Comparison of ENCODE assay signal across 14 cellular contexts in the genomic region with DNA sequence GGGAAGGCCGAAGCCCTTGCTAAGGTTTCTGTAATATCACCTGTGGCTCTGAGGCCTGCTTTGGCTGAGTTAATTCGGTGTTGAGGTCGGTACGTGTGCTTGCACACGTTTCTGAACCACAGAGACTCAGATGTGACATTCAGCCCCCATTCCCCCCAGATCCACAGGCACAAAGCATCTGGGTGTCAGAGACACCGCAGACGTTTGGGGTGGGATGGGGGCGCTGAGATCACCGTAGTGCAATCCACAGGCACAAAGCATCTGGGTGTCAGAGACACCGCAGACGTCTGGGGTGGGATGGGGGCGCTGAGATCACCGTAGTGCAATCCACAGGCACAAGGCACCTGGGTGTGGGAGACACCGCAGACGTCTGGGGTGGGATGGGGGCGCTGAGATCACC. TPM values are rescaled to one million over a fixed set of nuclear protein-coding genes. Genes with fewer than 3 reads are reported as not detected.
DNase-seq lines count a peak whose midpoint lies in the region; ATAC-seq and TF ChIP-seq lines count a peak whose summit lies in the region.
"Not testable (repeated sequence)": the region's sequence is repeated elsewhere in the genome, so short reads cannot be mapped to it uniquely, and the experiment has no call there.
"Had no signal": no experiment of that assay in that cellular context is flagged by ENCODE, and none has a peak within 500 bp of the region (broad histone marks: within the 10 kb centered on the region; RNA-seq: fewer than 3 reads in every experiment).

No MANE protein-coding gene starts in this region.

- intact Hi-C loops in cardiac septum (cut with DNase I); sigmoid colon (cut with DNase I); aorta (cut with DNase I): not testable (repeated sequence)

- not testable (repeated sequence) for H3K9me3 ChIP-seq in neural progenitor cell (ENCODE audit: low read depth); osteoblast (ENCODE audit: low read depth, low read length); sigmoid colon; aorta (ENCODE audit: control insufficient read depth, low read length)

- not testable (repeated sequence) for TF ChIP-seq EP300 in sigmoid colon (IDR thresholded peaks at IDR 0.05)

- not testable (repeated sequence) for TF ChIP-seq CTCF in WTC11 (IDR thresholded peaks at IDR 0.05); mesothelial cell of epicardium (IDR thresholded peaks at IDR 0.05; ENCODE audit: unreplicated experiment); neural progenitor cell (IDR thresholded peaks at IDR 0.05); osteoblast (IDR thresholded peaks at IDR 0.05; ENCODE audit: extremely low read depth, low read depth, low read length); sigmoid colon (IDR thresholded peaks at IDR 0.05)

- H3K4me2 ChIP-seq in neural progenitor cell; osteoblast (ENCODE audit: insufficient read depth, low read length): not testable (repeated sequence)

- not testable (repeated sequence) for H3K9ac ChIP-seq in neural progenitor cell

- 82 to 88% methylated on average over 14 of the region's 16 CpGs for WGBS in sigmoid colon, 2 donors
- WGBS in aorta, 2 donors, result 89 to 94% methylated on average over 13 to 14 of the region's 16 CpGs

- not testable (repeated sequence) for H3K4me3 ChIP-seq in Jurkat, Clone E6-1 (ENCODE audit: low read length); neural progenitor cell; osteoblast (ENCODE audit: insufficient read depth, low read length); sigmoid colon; aorta (ENCODE audit: low read length in 2 of 2)

- H3K27ac Mint-ChIP-seq in WTC11 (peak overlapping the region; percentile 39; the same call in 1 of the 2 replicates), mesothelial cell of epicardium (peak overlapping the region; percentile 98), neural progenitor cell (peak overlapping the region; percentile 63)

- not testable (repeated sequence) for H3K27me3 Mint-ChIP-seq in WTC11 (ENCODE audit: low read depth); mesothelial cell of epicardium (ENCODE audit: low read depth); neural progenitor cell (ENCODE audit: insufficient read depth, low read depth)

- H2AFZ ChIP-seq in neural progenitor cell (replicated peaks); osteoblast (ENCODE audit: low read length): not testable (repeated sequence)

- not testable (repeated sequence) for H4K20me1 ChIP-seq in neural progenitor cell (ENCODE audit: low read depth); osteoblast (ENCODE audit: insufficient read depth, low read length)

- POLR2A ChIA-PET in WTC11 (lab: Charles Lee), result not testable (repeated sequence)

- not testable (repeated sequence) for H3K9me3 Mint-ChIP-seq in WTC11, mesothelial cell of epicardium, neural progenitor cell

- not testable (repeated sequence) for H3K4me3 Mint-ChIP-seq in WTC11, mesothelial cell of epicardium, neural progenitor cell

- peaks cover 19% of the 10 kb centered on the region for H3F3A ChIP-seq in neural progenitor cell (ENCODE audit: low read depth)

- not testable (repeated sequence) for TF ChIP-seq POLR2A in sigmoid colon (IDR thresholded peaks at IDR 0.05)

- CTCF ChIA-PET in WTC11 (lab: Charles Lee), result interaction anchor here (1.7 to 2.3 kb wide), 2 partner anchors 59 to 108 kb away, joined by 4 to 9 read pairs; no protein-coding TSS in a partner anchor

- not testable (repeated sequence) for H3K27ac ChIP-seq in neural progenitor cell; osteoblast (ENCODE audit: low read depth, low read length); sigmoid colon; aorta (ENCODE audit: low read depth in 1 of 2, low read length in 2 of 2)

- H3K27me3 ChIP-seq in neural progenitor cell; aorta (ENCODE audit: control insufficient read depth in 1 of 2, insufficient read depth in 2 of 2, low read length in 1 of 2): not testable (repeated sequence)
- H3K27me3 ChIP-seq in osteoblast (ENCODE audit: insufficient read depth, low read length) (peaks cover 19% of the 10 kb centered on the region), sigmoid colon (peaks cover 0 to 45% (median 10%) of the 10 kb centered on the region in 3 donors)

- H3K79me2 ChIP-seq in neural progenitor cell (ENCODE audit: low read depth); osteoblast (ENCODE audit: insufficient read depth, low read length): not testable (repeated sequence)

- not testable (repeated sequence) for ATAC-seq in WTC11; aorta (ENCODE audit: low FRiP score)

- H3K4me1 Mint-ChIP-seq in WTC11, result peaks cover 30% of the 10 kb centered on the region
- H3K4me1 Mint-ChIP-seq in mesothelial cell of epicardium, result peaks cover 53% of the 10 kb centered on the region
- H3K4me1 Mint-ChIP-seq in neural progenitor cell, result peaks cover 53% of the 10 kb centered on the region

- H3K36me3 Mint-ChIP-seq in WTC11, mesothelial cell of epicardium, neural progenitor cell: not testable (repeated sequence)

- H3K4me1 ChIP-seq in neural progenitor cell, result peaks cover 29% of the 10 kb centered on the region
- not testable (repeated sequence) for H3K4me1 ChIP-seq in osteoblast (ENCODE audit: insufficient read depth, low read length); aorta (ENCODE audit: control insufficient read depth in 1 of 2, insufficient read depth in 2 of 2, low read length in 2 of 2)
- peaks cover 0 to 13% (median 4%) of the 10 kb centered on the region in 4 donors for H3K4me1 ChIP-seq in sigmoid colon

- H3K36me3 ChIP-seq in neural progenitor cell; osteoblast (ENCODE audit: insufficient read depth, low read length); sigmoid colon; aorta (ENCODE audit: control insufficient read depth in 1 of 2, insufficient read depth in 2 of 2, low read length in 1 of 2): not testable (repeated sequence)

- peak; percentile 35 for DNase-seq in Jurkat, Clone E6-1 (ENCODE audit: low read depth, low spot score)
- DNase-seq in WTC11 (ENCODE audit: low spot score); mesothelial cell of epicardium (ENCODE audit: low spot score in 2 of 2, unreplicated experiment in 2 of 2); neural progenitor cell (ENCODE audit: low spot score): not testable (repeated sequence)
- DNase-seq in cardiac septum (ENCODE audit: low spot score) (peak; percentile 47), osteoblast (ENCODE audit: insufficient read length, low spot score, missing footprints) (peak; percentile 26), sigmoid colon (peak; percentile 28), aorta (peak; percentile 22 to 73)

RNA-seq across cellular contexts. Expression of gene DOC2B, which starts 19.8 kb away (rescaled TPM):
- polyA plus RNA-seq in Jurkat, Clone E6-1 (2012; ENCODE audit: insufficient read depth, insufficient read length), result not detected
- total RNA-seq in WTC11 (2021) (2.1 to 2.7 TPM (median 2.5 TPM) in 3 replicates), cardiac septum (6.4 TPM), mesothelial cell of epicardium (55.3 to 60.2 TPM (median 59.6 TPM) in 3 replicates), neural progenitor cell (ENCODE audit: low replicate concordance) (0.31 and 0.34 TPM in 2 replicates), osteoblast (not detected in 2 replicates), sigmoid colon (10 to 100 TPM in 1 of 4 donors, 1 to 10 TPM in 3; 2.5 to 12.5 (median 6.9) TPM), aorta (10 to 100 TPM; 16.3 to 35.3 TPM)
- polyA plus RNA-seq in sigmoid colon (1 to 10 TPM in 2 of 3 donors, under 1 TPM in 1; 0.46 to 7.4 (median 1.2) TPM), aorta (under 1 TPM; 0.13 to 0.15 TPM)
- total RNA-seq: CD4-positive, CD25-positive, alpha-beta regulatory T cell; G401; GM12878 had no signal
- polyA plus RNA-seq: AG04450; CD4-positive, alpha-beta memory T cell; CD4-positive, CD25-positive, alpha-beta regulatory T cell; CD8-positive, alpha-beta memory T cell; GM12878 had no signal

Comparison
In these comparisons a context has a peak if more than half of its experiments do, and no peak if none do; other contexts are left out.
1. H3K27ac Mint-ChIP-seq: peak in every context shown above with its lines; median percentile 98 in mesothelial cell of epicardium; 63 in neural progenitor cell; 39 in WTC11.